Comparison of ENCODE assay signal across 1 cellular context in the genomic region with DNA sequence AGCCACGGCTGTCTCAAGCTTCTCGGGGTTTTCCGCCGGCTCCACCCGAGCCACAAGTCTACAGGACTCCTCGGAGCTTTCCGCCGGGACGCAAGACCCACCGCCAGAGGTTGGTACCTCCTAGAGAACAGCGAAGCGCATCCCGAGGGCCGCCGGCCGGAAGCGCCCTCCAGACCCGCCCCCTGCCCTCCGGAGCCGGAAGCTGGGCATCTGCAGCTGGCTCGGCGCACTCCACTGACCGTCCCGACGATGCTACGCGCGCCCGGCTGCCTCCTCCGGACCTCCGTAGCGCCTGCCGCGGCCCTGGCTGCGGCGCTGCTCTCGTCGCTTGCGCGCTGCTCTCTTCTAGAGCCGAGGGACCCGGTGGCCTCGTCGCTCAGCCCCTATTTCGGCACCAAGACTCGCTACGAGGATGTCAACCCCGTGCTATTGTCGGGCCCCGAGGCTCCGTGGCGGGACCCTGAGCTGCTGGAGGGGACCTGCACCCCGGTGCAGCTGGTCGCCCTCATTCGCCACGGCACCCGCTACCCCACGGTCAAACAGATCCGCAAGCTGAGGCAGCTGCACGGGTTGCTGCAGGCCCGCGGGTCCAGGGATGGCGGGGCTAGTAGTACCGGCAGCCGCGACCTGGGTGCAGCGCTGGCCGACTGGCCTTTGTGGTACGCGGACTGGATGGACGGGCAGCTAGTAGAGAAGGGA.
A peak's percentile ranks its signal among the peaks of the same experiment; 100 is the strongest.
TF ChIP-seq lines count a peak whose summit lies in the region.

A gene with protein sequence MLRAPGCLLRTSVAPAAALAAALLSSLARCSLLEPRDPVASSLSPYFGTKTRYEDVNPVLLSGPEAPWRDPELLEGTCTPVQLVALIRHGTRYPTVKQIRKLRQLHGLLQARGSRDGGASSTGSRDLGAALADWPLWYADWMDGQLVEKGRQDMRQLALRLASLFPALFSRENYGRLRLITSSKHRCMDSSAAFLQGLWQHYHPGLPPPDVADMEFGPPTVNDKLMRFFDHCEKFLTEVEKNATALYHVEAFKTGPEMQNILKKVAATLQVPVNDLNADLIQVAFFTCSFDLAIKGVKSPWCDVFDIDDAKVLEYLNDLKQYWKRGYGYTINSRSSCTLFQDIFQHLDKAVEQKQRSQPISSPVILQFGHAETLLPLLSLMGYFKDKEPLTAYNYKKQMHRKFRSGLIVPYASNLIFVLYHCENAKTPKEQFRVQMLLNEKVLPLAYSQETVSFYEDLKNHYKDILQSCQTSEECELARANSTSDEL (plus strand): TSS at position 227 of the 699 bp plus-strand sequence. CDS start 23 bp downstream, at position 250.

TF ChIP-seq in GM23338, 12 proteins besides CTCF, POLR2A, EP300 and RAD21 (continued from another document):
- TF ChIP-seq, protein P1, sequence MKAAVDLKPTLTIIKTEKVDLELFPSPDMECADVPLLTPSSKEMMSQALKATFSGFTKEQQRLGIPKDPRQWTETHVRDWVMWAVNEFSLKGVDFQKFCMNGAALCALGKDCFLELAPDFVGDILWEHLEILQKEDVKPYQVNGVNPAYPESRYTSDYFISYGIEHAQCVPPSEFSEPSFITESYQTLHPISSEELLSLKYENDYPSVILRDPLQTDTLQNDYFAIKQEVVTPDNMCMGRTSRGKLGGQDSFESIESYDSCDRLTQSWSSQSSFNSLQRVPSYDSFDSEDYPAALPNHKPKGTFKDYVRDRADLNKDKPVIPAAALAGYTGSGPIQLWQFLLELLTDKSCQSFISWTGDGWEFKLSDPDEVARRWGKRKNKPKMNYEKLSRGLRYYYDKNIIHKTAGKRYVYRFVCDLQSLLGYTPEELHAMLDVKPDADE (IDR thresholded peaks at IDR 0.05): peak; percentile 82
- no peak for TF ChIP-seq EZH2phosphoT487 (IDR thresholded peaks at IDR 0.05; ENCODE audit: unreplicated experiment)
- no peak for TF ChIP-seq EZH2 (IDR thresholded peaks at IDR 0.05; ENCODE audit: low read depth, unreplicated experiment)
- no peak for TF ChIP-seq JUNB (IDR thresholded peaks at IDR 0.05; ENCODE audit: unreplicated experiment)
- TF ChIP-seq, protein P2, sequence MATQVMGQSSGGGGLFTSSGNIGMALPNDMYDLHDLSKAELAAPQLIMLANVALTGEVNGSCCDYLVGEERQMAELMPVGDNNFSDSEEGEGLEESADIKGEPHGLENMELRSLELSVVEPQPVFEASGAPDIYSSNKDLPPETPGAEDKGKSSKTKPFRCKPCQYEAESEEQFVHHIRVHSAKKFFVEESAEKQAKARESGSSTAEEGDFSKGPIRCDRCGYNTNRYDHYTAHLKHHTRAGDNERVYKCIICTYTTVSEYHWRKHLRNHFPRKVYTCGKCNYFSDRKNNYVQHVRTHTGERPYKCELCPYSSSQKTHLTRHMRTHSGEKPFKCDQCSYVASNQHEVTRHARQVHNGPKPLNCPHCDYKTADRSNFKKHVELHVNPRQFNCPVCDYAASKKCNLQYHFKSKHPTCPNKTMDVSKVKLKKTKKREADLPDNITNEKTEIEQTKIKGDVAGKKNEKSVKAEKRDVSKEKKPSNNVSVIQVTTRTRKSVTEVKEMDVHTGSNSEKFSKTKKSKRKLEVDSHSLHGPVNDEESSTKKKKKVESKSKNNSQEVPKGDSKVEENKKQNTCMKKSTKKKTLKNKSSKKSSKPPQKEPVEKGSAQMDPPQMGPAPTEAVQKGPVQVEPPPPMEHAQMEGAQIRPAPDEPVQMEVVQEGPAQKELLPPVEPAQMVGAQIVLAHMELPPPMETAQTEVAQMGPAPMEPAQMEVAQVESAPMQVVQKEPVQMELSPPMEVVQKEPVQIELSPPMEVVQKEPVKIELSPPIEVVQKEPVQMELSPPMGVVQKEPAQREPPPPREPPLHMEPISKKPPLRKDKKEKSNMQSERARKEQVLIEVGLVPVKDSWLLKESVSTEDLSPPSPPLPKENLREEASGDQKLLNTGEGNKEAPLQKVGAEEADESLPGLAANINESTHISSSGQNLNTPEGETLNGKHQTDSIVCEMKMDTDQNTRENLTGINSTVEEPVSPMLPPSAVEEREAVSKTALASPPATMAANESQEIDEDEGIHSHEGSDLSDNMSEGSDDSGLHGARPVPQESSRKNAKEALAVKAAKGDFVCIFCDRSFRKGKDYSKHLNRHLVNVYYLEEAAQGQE (IDR thresholded peaks at IDR 0.05; ENCODE audit: unreplicated experiment): peak; percentile 39
